In genomic region chr6:3455121-3455489, GRCh38 we compare ENCODE assay signal across 10 cellular contexts. TPM values are rescaled to one million over a fixed set of nuclear protein-coding genes. Genes with fewer than 3 reads are reported as not detected.
A peak's percentile ranks its signal among the peaks of the same experiment; 100 is the strongest.
DNase-seq lines count a peak whose midpoint lies in the region; ATAC-seq, FAIRE-seq and TF ChIP-seq lines count a peak whose summit lies in the region.
"Had no signal": no experiment of that assay in that cellular context is flagged by ENCODE, and none has a peak within 500 bp of the region (broad histone marks: within the 10 kb centered on the region; RNA-seq: fewer than 3 reads in every experiment).

No MANE protein-coding gene starts in this region.

- 0% methylated on average over 9 of the region's 9 CpGs for WGBS in HepG2 (ENCODE audit: low lambda C conversion rate)
- WGBS in suprapubic skin, result 20% methylated on average over 9 of the region's 9 CpGs

- peaks cover 43% of the 10 kb centered on the region for H3K27me3 Mint-ChIP-seq in activated CD8-positive, alpha-beta memory T cell treated with anti-CD3 and anti-CD28 coated beads, Interleukin-2, amount 10 ng/mL, durations not matched to agents 7 days and 5 days

- TF ChIP-seq EP300 in HepG2 (IDR thresholded peaks at IDR 0.05; ENCODE audit: low read depth in 2 of 2, low read length in 2 of 2) (no peak), HepG2 (CRISPR knock-in tag; IDR thresholded peaks at IDR 0.05; ENCODE audit: borderline replicate concordance) (no peak), suprapubic skin (IDR thresholded peaks at IDR 0.05) (no peak)

- CTCF ChIA-PET in activated CD8-positive, alpha-beta memory T cell treated with anti-CD3 and anti-CD28 coated beads, Interleukin-2, amount 10 ng/mL, durations not matched to agents 7 days and 5 days (lab: Charles Lee), result no interaction called here
- CTCF ChIA-PET in HepG2 (lab: Yijun Ruan, JAX; ENCODE audit: low intra/inter-chr PET ratio, low total read pairs), result interaction anchor here (1.0 kb wide), 1 partner anchor 43 kb away, joined by 3 read pairs; no protein-coding TSS in a partner anchor

- H3K4me1 ChIP-seq in ascending aorta (peaks cover 5 to 8% of the 10 kb centered on the region in 2 donors), HepG2 (ENCODE audit: insufficient read depth, low read length) (peaks cover 63% of the 10 kb centered on the region), suprapubic skin (peaks cover 49% of the 10 kb centered on the region)

- peak; percentile 62 for DNase-seq in activated CD8-positive, alpha-beta memory T cell treated with anti-CD3 and anti-CD28 coated beads for 24 hours
- no peak for DNase-seq in activated CD8-positive, alpha-beta memory T cell treated with anti-CD3 and anti-CD28 coated beads, Interleukin-2, amount 10 ng/mL, durations not matched to agents 7 days and 5 days
- DNase-seq in ascending aorta (ENCODE audit: low spot score in 2 of 2), result no peak
- DNase-seq in HepG2 (ENCODE audit: low spot score), result peak; percentile 45
- no peak for DNase-seq in suprapubic skin (ENCODE audit: low spot score in 2 of 2)
- DNase-seq in NCI-H2196 treated with DMSO at 0.1 percent for 48 hours (lab: John Stamatoyannopoulos, UW; ENCODE audit: unreplicated experiment), result no peak
- DNase-seq: natural killer cell had no signal

- H3K4me2 ChIP-seq in HepG2 (ENCODE audit: low read depth, low read length), result peak overlapping the region; percentile 92

- TF ChIP-seq POLR2A in HepG2 (IDR thresholded peaks at IDR 0.05; ENCODE audit: insufficient read depth in 1 of 2, low read depth in 2 of 2, low read length in 2 of 2) (no peak), suprapubic skin (IDR thresholded peaks at IDR 0.05) (no peak)

- H3K36me3 ChIP-seq in ascending aorta (no peaks in the 10 kb centered on the region), HepG2 (replicated peaks in 1 of 2; ENCODE audit: control insufficient read depth in 1 of 2, insufficient read depth in 2 of 2, low read length in 2 of 2) (peaks cover 5 to 9% of the 10 kb centered on the region in 2 experiments; a peak in 3 of 5 replicates), suprapubic skin (no peaks in the 10 kb centered on the region)
- H3K36me3 ChIP-seq: SJSA1 had no signal

- H3K4me1 Mint-ChIP-seq in activated CD8-positive, alpha-beta memory T cell treated with anti-CD3 and anti-CD28 coated beads, Interleukin-2, amount 10 ng/mL, durations not matched to agents 7 days and 5 days, result peaks cover 5% of the 10 kb centered on the region

- POLR2A ChIA-PET in HepG2 (lab: Yijun Ruan, JAX), result interaction anchor here (0.9 to 4.3 kb wide), 7 partner anchors 11 to 124 kb away, joined by 3 to 33 read pairs (median 7); no protein-coding TSS in a partner anchor

- peaks cover 44% of the 10 kb centered on the region for H4K20me1 ChIP-seq in HepG2 (ENCODE audit: insufficient read depth, low read length)

- H2AFZ ChIP-seq in HepG2 (ENCODE audit: low read length), result no peak overlapping the region

- intact Hi-C loops in ascending aorta (cut with DNase I), result loop anchor here (5.0 to 10.0 kb wide), 3 partner anchors 173 to 530 kb away; no protein-coding TSS in a partner anchor
- intact Hi-C loops in HepG2 (cut with micrococcal nuclease; ENCODE audit: unreplicated experiment), result loop anchor here (2.0 to 5.0 kb wide), 5 partner anchors 16 to 277 kb away; no protein-coding TSS in a partner anchor

- H3K27ac Mint-ChIP-seq in activated CD8-positive, alpha-beta memory T cell treated with anti-CD3 and anti-CD28 coated beads, Interleukin-2, amount 10 ng/mL, durations not matched to agents 7 days and 5 days, result no peak overlapping the region
- H3K27ac Mint-ChIP-seq: natural killer cell had no signal

- TF ChIP-seq RAD21 in HepG2 (CRISPR knock-in tag; IDR thresholded peaks at IDR 0.05), result no peak

- no peaks in the 10 kb centered on the region for H3K9me3 ChIP-seq in ascending aorta
- H3K9me3 ChIP-seq in HepG2 (ENCODE audit: low read length), result no peaks in the 10 kb centered on the region
- H3K9me3 ChIP-seq in suprapubic skin, result no peaks in the 10 kb centered on the region
- H3K9me3 ChIP-seq: SJSA1 had no signal

- H3K4me3 ChIP-seq in ascending aorta (peak overlapping the region; percentile 74 to 79), HepG2 (replicated peaks in 1 of 3; ENCODE audit: insufficient read depth in 1 of 3, low read depth in 2 of 3, low read length in 3 of 3) (peak overlapping the region; percentile 77 to 91 (median 85)), suprapubic skin (peak overlapping the region; percentile 75)

- TF ChIP-seq CTCF in ascending aorta (IDR thresholded peaks at IDR 0.05) (no peak), HepG2 (CRISPR knock-in tag; IDR thresholded peaks at IDR 0.05) (no peak), suprapubic skin (IDR thresholded peaks at IDR 0.05) (no peak)

- BruUV-seq in HepG2 (replicated peaks; lab: Mats Ljungman, UMichigan), result no TSS peak

- H3K79me2 ChIP-seq in HepG2 (ENCODE audit: insufficient read depth, low read length), result peaks cover 59% of the 10 kb centered on the region

- H3K27me3 ChIP-seq in ascending aorta, result no peaks in the 10 kb centered on the region
- no peaks in the 10 kb centered on the region; a peak in 1 of 5 replicates for H3K27me3 ChIP-seq in HepG2 (ENCODE audit: control insufficient read depth in 1 of 2, insufficient read depth in 2 of 2, low read length in 2 of 2)
- no peaks in the 10 kb centered on the region for H3K27me3 ChIP-seq in suprapubic skin

- no peak overlapping the region for H3K27ac ChIP-seq in ascending aorta
- peak overlapping the region; percentile 52 for H3K27ac ChIP-seq in HepG2 (ENCODE audit: extremely low read length, insufficient read depth, low read length)
- H3K27ac ChIP-seq in suprapubic skin, result no peak overlapping the region
- H3K27ac ChIP-seq: SJSA1 had no signal

- H3K9me3 Mint-ChIP-seq in activated CD8-positive, alpha-beta memory T cell treated with anti-CD3 and anti-CD28 coated beads, Interleukin-2, amount 10 ng/mL, durations not matched to agents 7 days and 5 days (ENCODE audit: low read depth), result no peaks in the 10 kb centered on the region
- H3K9me3 Mint-ChIP-seq: natural killer cell had no signal

- in situ Hi-C loops in HepG2 (cut with HindIII; ENCODE audit: extremely low pct_ligation_motif_present, low pct_unique_long_range_greater_than_20kb), result loop anchor here (5.0 to 10.0 kb wide), 2 partner anchors 98 to 280 kb away; no protein-coding TSS in a partner anchor

- H3K4me3 Mint-ChIP-seq in activated CD8-positive, alpha-beta memory T cell treated with anti-CD3 and anti-CD28 coated beads, Interleukin-2, amount 10 ng/mL, durations not matched to agents 7 days and 5 days, result no peak overlapping the region
- H3K4me3 Mint-ChIP-seq: natural killer cell had no signal

- no peaks in the 10 kb centered on the region for H3K36me3 Mint-ChIP-seq in activated CD8-positive, alpha-beta memory T cell treated with anti-CD3 and anti-CD28 coated beads, Interleukin-2, amount 10 ng/mL, durations not matched to agents 7 days and 5 days
- H3K36me3 Mint-ChIP-seq: natural killer cell had no signal

- no peak for ATAC-seq in activated CD8-positive, alpha-beta memory T cell treated with anti-CD3 and anti-CD28 coated beads, Interleukin-2, amount 10 ng/mL, durations not matched to agents 7 days and 5 days
- ATAC-seq in HepG2 (peak; percentile 40), GM19463 (IDR thresholded peaks at IDR 0.05; ENCODE audit: unreplicated experiment) (no peak), HG03095 (IDR thresholded peaks at IDR 0.05; ENCODE audit: unreplicated experiment) (no peak)

- FAIRE-seq in HepG2 (lab: Jason Lieb, UNC), result peak; percentile 36

- H3K9ac ChIP-seq in HepG2 (ENCODE audit: insufficient read depth, low read depth, low read length), result peak overlapping the region; percentile 78

TF ChIP-seq in HepG2, 621 proteins besides CTCF, POLR2A, EP300 and RAD21 (continues in another document):
- TF ChIP-seq MED1 (CRISPR knock-in tag; IDR thresholded peaks at IDR 0.05) (0 out of 2 replicates have a peak, but pooled peaks have one; percentile 8), HOXA5 (CRISPR knock-in tag; IDR thresholded peaks at IDR 0.05) (0 out of 2 replicates have a peak, but pooled peaks have one; percentile 9), CBX1 (IDR thresholded peaks at IDR 0.05; ENCODE audit: low read depth) (no peak), FOXK1 (CRISPR knock-in tag; IDR thresholded peaks at IDR 0.05; ENCODE audit: borderline replicate concordance, low read depth) (0 out of 2 replicates have a peak, but pooled peaks have one; percentile 7)

RNA-seq across cellular contexts. Expression of gene SLC22A23, which starts 1.7 kb away (rescaled TPM):
- under 1 TPM; 0.07 to 0.20 TPM for total RNA-seq in activated CD8-positive, alpha-beta memory T cell treated with anti-CD3 and anti-CD28 coated beads, Interleukin-2, amount 10 ng/mL, durations not matched to agents 7 days and 5 days
- total RNA-seq in ascending aorta (42.0 TPM), HepG2 (2016; rRNA removed; fragmentation: Illumina TruSeq; extraction: Trizol) (14.4 and 17.5 TPM in 2 replicates), suprapubic skin (10 to 100 TPM; 38.2 to 59.8 (median 48.1) TPM)
- 5.9 and 6.8 TPM in 2 replicates for total RNA-seq in HepG2 (2016; cell fraction: cytosol; rRNA removed; fragmentation: Illumina TruSeq; extraction: Trizol; ENCODE audit: low read depth)
- 11.7 and 17.5 TPM in 2 replicates for total RNA-seq in HepG2 (2016; cell fraction: insoluble cytoplasmic fraction; rRNA removed; fragmentation: Illumina TruSeq; extraction: Trizol)
- 9.8 and 11.5 TPM in 2 replicates for total RNA-seq in HepG2 (2016; cell fraction: membrane; rRNA removed; fragmentation: Illumina TruSeq; extraction: Trizol)
- total RNA-seq in HepG2 (2016; cell fraction: nucleus; rRNA removed; fragmentation: Illumina TruSeq; extraction: Trizol), result 33.2 and 38.2 TPM in 2 replicates
- polyA plus RNA-seq in HepG2 (2011; rRNA removed), result 11.8 and 17.3 TPM in 2 replicates
- polyA plus RNA-seq in HepG2 (2011; cell fraction: cytosol; rRNA removed), result 15.4 and 19.5 TPM in 2 replicates
- polyA plus RNA-seq in HepG2 (2011; cell fraction: nucleus; rRNA removed), result 54.1 and 61.7 TPM in 2 replicates
- 25.2 and 36.8 TPM in 2 replicates for polyA plus RNA-seq in HepG2 (2012)
- 2.0 and 2.2 TPM in 2 replicates for polyA plus RNA-seq in HepG2 (2016; cell fraction: cytosol; fragmentation: Illumina TruSeq; extraction: Trizol; ENCODE audit: low read depth)
- polyA plus RNA-seq in HepG2 (2016; cell fraction: insoluble cytoplasmic fraction; fragmentation: Illumina TruSeq; extraction: Trizol; ENCODE audit: low read depth), result 12.7 and 15.3 TPM in 2 replicates
- polyA plus RNA-seq in HepG2 (2016; cell fraction: membrane; fragmentation: Illumina TruSeq; extraction: Trizol; ENCODE audit: low read depth), result 5.3 and 6.1 TPM in 2 replicates
- 42.3 and 52.5 TPM in 2 replicates for polyA plus RNA-seq in HepG2 (2016; cell fraction: nucleus; fragmentation: Illumina TruSeq; extraction: Trizol; ENCODE audit: insufficient read depth, low read depth)
- polyA minus RNA-seq in HepG2 (2011; rRNA and poly(A)+ RNA removed; ENCODE audit: low replicate concordance), result 1.4 and 75.8 TPM in 2 replicates
- polyA minus RNA-seq in HepG2 (2011; cell fraction: cytosol; rRNA and poly(A)+ RNA removed), result 30.2 and 44.5 TPM in 2 replicates
- polyA minus RNA-seq in HepG2 (2011; cell fraction: nucleus; rRNA and poly(A)+ RNA removed), result 77.3 and 90.4 TPM in 2 replicates

Comparison
In these comparisons a context has a peak if more than half of its experiments do, and no peak if none do; other contexts are left out.
1. DNase-seq: peak in activated CD8-positive, alpha-beta memory T cell treated with anti-CD3 and anti-CD28 coated beads for 24 hours (single experiment) and HepG2 (single experiment); none in activated CD8-positive, alpha-beta memory T cell treated with anti-CD3 and anti-CD28 coated beads, Interleukin-2, amount 10 ng/mL, durations not matched to agents 7 days and 5 days (single experiment), ascending aorta (0 of 2), suprapubic skin (0 of 2) and NCI-H2196 treated with DMSO at 0.1 percent for 48 hours (single experiment).
2. RNA of gene SLC22A23, which starts 1.7 kb away (total RNA-seq): 38.2 to 59.8 TPM in suprapubic skin, 42.0 TPM in ascending aorta (single experiment) and 5.9 to 38.2 TPM in HepG2; 0.07 to 0.20 TPM in activated CD8-positive, alpha-beta memory T cell treated with anti-CD3 and anti-CD28 coated beads, Interleukin-2, amount 10 ng/mL, durations not matched to agents 7 days and 5 days; every median in the first group is over 4 times any median in the second.
3. Peak in every context shown above with its lines, with median percentiles within 50 percentile points of each other: H3K4me3 ChIP-seq.